ENCODE assay signal across 8 cellular contexts in the genomic region with DNA sequence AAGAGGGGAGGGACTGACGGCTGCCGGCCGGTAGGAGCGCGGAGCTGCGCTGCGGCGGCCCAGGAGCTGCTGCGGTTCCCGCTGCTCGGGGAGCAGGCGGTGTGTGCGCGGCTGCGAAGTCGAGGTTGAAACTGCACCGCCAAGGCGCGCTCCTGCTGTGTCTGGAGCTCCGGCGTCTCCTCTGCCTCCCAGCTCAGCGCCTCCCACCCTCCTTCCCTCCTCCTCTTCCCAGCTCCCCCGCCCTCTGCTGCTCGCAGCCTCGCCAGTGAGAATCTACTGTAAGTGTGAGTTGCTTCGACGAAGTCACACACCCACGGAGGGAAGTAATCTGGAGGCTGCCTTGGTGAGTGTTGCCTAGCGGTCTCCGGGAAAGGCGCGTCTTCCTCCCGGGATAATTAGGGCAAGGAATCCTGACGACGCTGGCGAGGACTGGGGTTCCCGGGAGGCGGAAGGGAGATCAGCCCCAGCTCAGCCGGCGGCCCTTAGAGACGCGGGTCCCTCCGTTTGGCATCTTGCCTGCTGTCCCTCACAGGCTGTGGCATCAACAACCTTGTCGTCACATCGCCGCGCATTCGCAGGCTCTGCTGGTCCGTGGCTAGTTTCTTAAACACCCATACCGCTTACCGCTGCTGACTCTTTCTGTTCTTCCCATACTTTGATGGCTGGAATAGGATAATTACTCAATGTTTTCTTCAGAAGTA. TPM values are rescaled to one million over a fixed set of nuclear protein-coding genes. Genes with fewer than 3 reads are reported as not detected.
DNase-seq lines count a peak whose midpoint lies in the region; ATAC-seq and TF ChIP-seq lines count a peak whose summit lies in the region.
"Had no signal": no experiment of that assay in that cellular context is flagged by ENCODE, and none has a peak within 500 bp of the region (broad histone marks: within the 10 kb centered on the region; RNA-seq: fewer than 3 reads in every experiment).

A gene (minus strand): TSS at position 159 of the 701 bp plus-strand sequence. CDS start 747 bp downstream, outside the sequence.

- CTCF ChIA-PET in activated CD8-positive, alpha-beta T cell treated with anti-CD3 and anti-CD28 coated beads for 36 hours (lab: Charles Lee), result no interaction called here

- peaks cover 39% of the 10 kb centered on the region for H3K27me3 Mint-ChIP-seq in activated CD8-positive, alpha-beta T cell treated with anti-CD3 and anti-CD28 coated beads for 36 hours
- H3K27me3 Mint-ChIP-seq in neural progenitor cell (ENCODE audit: insufficient read depth, low read depth), result peaks cover 43% of the 10 kb centered on the region

- ATAC-seq in GM19397 (IDR thresholded peaks at IDR 0.05; ENCODE audit: unreplicated experiment), result peak; percentile 62
- no peak for ATAC-seq in activated CD8-positive, alpha-beta T cell treated with anti-CD3 and anti-CD28 coated beads for 36 hours
- peak; percentile 80 for ATAC-seq in gastroesophageal sphincter
- no peak for ATAC-seq in HG03045 (IDR thresholded peaks at IDR 0.05; ENCODE audit: unreplicated experiment)

- H3K27ac ChIP-seq in gastroesophageal sphincter (peak within 1 kb of the TSS in 1 of 4 donors; percentile 37), neural progenitor cell (no peak within 1 kb of the TSS)
- no peak within 1 kb of the TSS for H3K27ac ChIP-seq in effector memory CD4-positive, alpha-beta T cell (ENCODE audit: insufficient read depth, low read length, poor library complexity, severe bottlenecking)

- H3K4me1 Mint-ChIP-seq in activated CD8-positive, alpha-beta T cell treated with anti-CD3 and anti-CD28 coated beads for 36 hours (ENCODE audit: low read depth), result peaks cover 6% of the 10 kb centered on the region
- H3K4me1 Mint-ChIP-seq in neural progenitor cell, result peaks cover 26% of the 10 kb centered on the region
- H3K4me1 Mint-ChIP-seq: activated B cell treated with CpG ODN at 0.5 μM for 24 hours had no signal

- intact Hi-C loops in activated CD8-positive, alpha-beta T cell treated with anti-CD3 and anti-CD28 coated beads for 36 hours (cut with micrococcal nuclease), result no loop called here

- H3K4me2 ChIP-seq in neural progenitor cell, result peak within 1 kb of the TSS; percentile 93

- H3K9me3 Mint-ChIP-seq in activated CD8-positive, alpha-beta T cell treated with anti-CD3 and anti-CD28 coated beads for 36 hours, result no peaks in the 10 kb centered on the region
- H3K9me3 Mint-ChIP-seq in neural progenitor cell, result no peaks in the 10 kb centered on the region
- H3K9me3 Mint-ChIP-seq: activated B cell treated with CpG ODN at 0.5 μM for 24 hours had no signal

- DNase-seq in NCI-H128 (lab: John Stamatoyannopoulos, UW; ENCODE audit: unreplicated experiment), result peak; percentile 27
- peak; percentile 9 for DNase-seq in activated CD8-positive, alpha-beta T cell treated with anti-CD3 and anti-CD28 coated beads for 36 hours
- DNase-seq in neural progenitor cell (ENCODE audit: low spot score), result peak; percentile 89
- DNase-seq in effector memory CD4-positive, alpha-beta T cell, result no peak
- DNase-seq: activated B cell treated with CpG ODN at 0.5 μM for 24 hours had no signal

- H3K9me3 ChIP-seq in gastroesophageal sphincter, result no peaks in the 10 kb centered on the region
- H3K9me3 ChIP-seq in neural progenitor cell (ENCODE audit: low read depth), result no peaks in the 10 kb centered on the region
- H3K9me3 ChIP-seq in effector memory CD4-positive, alpha-beta T cell (ENCODE audit: control insufficient read depth, low read length), result no peaks in the 10 kb centered on the region

- H3F3A ChIP-seq in neural progenitor cell (ENCODE audit: low read depth), result peaks cover 15% of the 10 kb centered on the region

- no peak for TF ChIP-seq EP300 in gastroesophageal sphincter (IDR thresholded peaks at IDR 0.05)

- H3K27me3 ChIP-seq in gastroesophageal sphincter (peaks cover 47% of the 10 kb centered on the region), neural progenitor cell (peaks cover 91% of the 10 kb centered on the region)
- peaks cover 4% of the 10 kb centered on the region for H3K27me3 ChIP-seq in effector memory CD4-positive, alpha-beta T cell (replicated peaks; ENCODE audit: control insufficient read depth, insufficient read depth, low read length, poor library complexity, severe bottlenecking)

- no peak within 1 kb of the TSS for H3K9ac ChIP-seq in neural progenitor cell

- POLR2A ChIA-PET in activated CD8-positive, alpha-beta T cell treated with anti-CD3 and anti-CD28 coated beads for 36 hours (lab: Charles Lee), result no interaction called here

- no peak for TF ChIP-seq CTCF in activated CD8-positive, alpha-beta T cell treated with anti-CD3 and anti-CD28 coated beads for 36 hours (IDR thresholded peaks at IDR 0.05)
- TF ChIP-seq CTCF in gastroesophageal sphincter (IDR thresholded peaks at IDR 0.05), result no peak
- peak; percentile 34 for TF ChIP-seq CTCF in neural progenitor cell (IDR thresholded peaks at IDR 0.05)

- no peak for TF ChIP-seq POLR2A in gastroesophageal sphincter (IDR thresholded peaks at IDR 0.05)

- WGBS in gastroesophageal sphincter (ENCODE audit: low coverage in 1 of 2), 2 donors, result 0 to 2% methylated on average over 18 to 32 of the region's 51 CpGs

- peaks cover 15% of the 10 kb centered on the region for H4K20me1 ChIP-seq in neural progenitor cell (ENCODE audit: low read depth)

- H3K4me3 ChIP-seq in gastroesophageal sphincter (peak within 1 kb of the TSS; percentile 34 to 50), neural progenitor cell (peak within 1 kb of the TSS; percentile 56)
- H3K4me3 ChIP-seq in effector memory CD4-positive, alpha-beta T cell (ENCODE audit: insufficient read depth, low read depth, low read length, poor library complexity, severe bottlenecking), result no peak within 1 kb of the TSS

- H3K4me1 ChIP-seq in gastroesophageal sphincter, result peaks cover 0 to 35% (median 13%) of the 10 kb centered on the region in 3 donors
- H3K4me1 ChIP-seq in neural progenitor cell, result peaks cover 26% of the 10 kb centered on the region
- H3K4me1 ChIP-seq in effector memory CD4-positive, alpha-beta T cell (ENCODE audit: control insufficient read depth, insufficient read depth, low read length, poor library complexity, severe bottlenecking), result no peaks in the 10 kb centered on the region

- H3K36me3 ChIP-seq in gastroesophageal sphincter, result no peaks in the 10 kb centered on the region
- H3K36me3 ChIP-seq in neural progenitor cell, result no peaks in the 10 kb centered on the region
- no peaks in the 10 kb centered on the region for H3K36me3 ChIP-seq in effector memory CD4-positive, alpha-beta T cell (ENCODE audit: control insufficient read depth, insufficient read depth, low read length)

- H3K36me3 Mint-ChIP-seq in activated CD8-positive, alpha-beta T cell treated with anti-CD3 and anti-CD28 coated beads for 36 hours (ENCODE audit: low read depth), result no peaks in the 10 kb centered on the region
- no peaks in the 10 kb centered on the region for H3K36me3 Mint-ChIP-seq in neural progenitor cell

- H2AFZ ChIP-seq in neural progenitor cell (replicated peaks), result peak within 1 kb of the TSS; percentile 80

- no peak within 1 kb of the TSS for H3K4me3 Mint-ChIP-seq in activated CD8-positive, alpha-beta T cell treated with anti-CD3 and anti-CD28 coated beads for 36 hours
- peak within 1 kb of the TSS; percentile 88 for H3K4me3 Mint-ChIP-seq in neural progenitor cell
- H3K4me3 Mint-ChIP-seq: activated B cell treated with CpG ODN at 0.5 μM for 24 hours had no signal

- no peaks in the 10 kb centered on the region for H3K79me2 ChIP-seq in neural progenitor cell (ENCODE audit: low read depth)

- H3K27ac Mint-ChIP-seq in activated CD8-positive, alpha-beta T cell treated with anti-CD3 and anti-CD28 coated beads for 36 hours, result no peak within 1 kb of the TSS
- no peak within 1 kb of the TSS for H3K27ac Mint-ChIP-seq in neural progenitor cell
- H3K27ac Mint-ChIP-seq: activated B cell treated with CpG ODN at 0.5 μM for 24 hours had no signal

RNA-seq across cellular contexts. Expression of the gene that starts here (rescaled TPM):
- total RNA-seq in activated CD8-positive, alpha-beta T cell treated with anti-CD3 and anti-CD28 coated beads for 36 hours, result not detected
- total RNA-seq in gastroesophageal sphincter (under 1 TPM; 0.10 to 0.78 (median 0.50) TPM), neural progenitor cell (ENCODE audit: low replicate concordance) (not detected in 2 replicates)
- total RNA-seq: activated B cell treated with CpG ODN at 0.5 μM for 24 hours had no signal

Comparison
In these comparisons a context has a peak if more than half of its experiments do, and no peak if none do; other contexts are left out.
1. Peak in DNase-seq in activated CD8-positive, alpha-beta T cell treated with anti-CD3 and anti-CD28 coated beads for 36 hours; RNA of the gene not detected or under 1 TPM.
2. Peak in ATAC-seq and H3K4me3 ChIP-seq in gastroesophageal sphincter; RNA of the gene not detected or under 1 TPM.
3. Peak in DNase-seq, H3K4me3 ChIP-seq and H3K4me2 ChIP-seq in neural progenitor cell; RNA of the gene not detected or under 1 TPM.